In the genomic region with DNA sequence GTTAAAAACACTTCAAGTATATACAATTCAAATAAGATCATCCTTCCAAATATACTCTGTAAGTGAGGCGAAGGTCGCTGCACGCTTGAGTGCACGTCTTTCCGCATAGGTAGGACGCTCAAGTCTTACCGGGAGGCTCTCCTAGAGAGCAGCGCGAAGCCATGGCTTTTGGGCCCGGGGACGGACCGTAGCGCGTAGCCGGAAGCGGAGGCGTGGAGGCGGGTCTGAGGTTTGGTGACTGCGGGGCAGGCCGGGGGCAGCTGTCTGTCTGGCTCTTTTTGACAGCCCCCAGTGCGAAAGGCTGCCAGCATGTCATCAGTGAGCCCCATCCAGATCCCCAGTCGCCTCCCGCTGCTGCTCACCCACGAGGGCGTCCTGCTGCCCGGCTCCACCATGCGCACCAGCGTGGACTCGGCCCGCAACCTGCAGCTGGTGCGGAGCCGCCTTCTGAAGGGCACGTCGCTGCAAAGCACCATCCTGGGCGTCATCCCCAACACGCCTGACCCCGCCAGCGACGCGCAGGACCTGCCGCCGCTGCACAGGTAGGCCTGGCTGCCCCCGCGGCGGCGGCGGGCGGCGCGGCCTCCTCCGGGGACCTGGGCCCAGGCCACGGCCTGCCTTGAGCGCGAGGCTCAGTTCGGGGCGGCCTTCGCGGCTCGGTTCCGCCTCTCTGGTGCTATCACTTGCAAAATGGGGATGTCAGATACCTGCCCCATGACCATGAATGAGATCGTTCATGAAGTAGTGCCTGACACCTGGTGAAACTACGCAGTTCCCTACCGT, we compare ENCODE assay signal across 1 cellular context.
TF ChIP-seq lines count a peak whose summit lies in the region.

A gene with protein sequence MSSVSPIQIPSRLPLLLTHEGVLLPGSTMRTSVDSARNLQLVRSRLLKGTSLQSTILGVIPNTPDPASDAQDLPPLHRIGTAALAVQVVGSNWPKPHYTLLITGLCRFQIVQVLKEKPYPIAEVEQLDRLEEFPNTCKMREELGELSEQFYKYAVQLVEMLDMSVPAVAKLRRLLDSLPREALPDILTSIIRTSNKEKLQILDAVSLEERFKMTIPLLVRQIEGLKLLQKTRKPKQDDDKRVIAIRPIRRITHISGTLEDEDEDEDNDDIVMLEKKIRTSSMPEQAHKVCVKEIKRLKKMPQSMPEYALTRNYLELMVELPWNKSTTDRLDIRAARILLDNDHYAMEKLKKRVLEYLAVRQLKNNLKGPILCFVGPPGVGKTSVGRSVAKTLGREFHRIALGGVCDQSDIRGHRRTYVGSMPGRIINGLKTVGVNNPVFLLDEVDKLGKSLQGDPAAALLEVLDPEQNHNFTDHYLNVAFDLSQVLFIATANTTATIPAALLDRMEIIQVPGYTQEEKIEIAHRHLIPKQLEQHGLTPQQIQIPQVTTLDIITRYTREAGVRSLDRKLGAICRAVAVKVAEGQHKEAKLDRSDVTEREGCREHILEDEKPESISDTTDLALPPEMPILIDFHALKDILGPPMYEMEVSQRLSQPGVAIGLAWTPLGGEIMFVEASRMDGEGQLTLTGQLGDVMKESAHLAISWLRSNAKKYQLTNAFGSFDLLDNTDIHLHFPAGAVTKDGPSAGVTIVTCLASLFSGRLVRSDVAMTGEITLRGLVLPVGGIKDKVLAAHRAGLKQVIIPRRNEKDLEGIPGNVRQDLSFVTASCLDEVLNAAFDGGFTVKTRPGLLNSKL (plus strand): TSS at position 221 of the 783 bp plus-strand sequence. CDS start 89 bp downstream, at position 310.

TF ChIP-seq in HepG2, 621 proteins besides CTCF, POLR2A, EP300 and RAD21 (continued from another document and continues in another):
- TF ChIP-seq, protein P1, sequence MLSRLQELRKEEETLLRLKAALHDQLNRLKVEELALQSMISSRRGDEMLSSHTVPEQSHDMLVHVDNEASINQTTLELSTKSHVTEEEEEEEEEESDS (CRISPR knock-in tag; IDR thresholded peaks at IDR 0.05; ENCODE audit: borderline replicate concordance): no peak
- TF ChIP-seq, protein P2, sequence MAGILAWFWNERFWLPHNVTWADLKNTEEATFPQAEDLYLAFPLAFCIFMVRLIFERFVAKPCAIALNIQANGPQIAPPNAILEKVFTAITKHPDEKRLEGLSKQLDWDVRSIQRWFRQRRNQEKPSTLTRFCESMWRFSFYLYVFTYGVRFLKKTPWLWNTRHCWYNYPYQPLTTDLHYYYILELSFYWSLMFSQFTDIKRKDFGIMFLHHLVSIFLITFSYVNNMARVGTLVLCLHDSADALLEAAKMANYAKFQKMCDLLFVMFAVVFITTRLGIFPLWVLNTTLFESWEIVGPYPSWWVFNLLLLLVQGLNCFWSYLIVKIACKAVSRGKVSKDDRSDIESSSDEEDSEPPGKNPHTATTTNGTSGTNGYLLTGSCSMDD (CRISPR knock-in tag; IDR thresholded peaks at IDR 0.05): no peak
- TF ChIP-seq ZNF780A (CRISPR knock-in tag; IDR thresholded peaks at IDR 0.05) (no peak; the same call in none of the 2 replicates), HDAC6 (IDR thresholded peaks at IDR 0.05; ENCODE audit: low read depth, low read length) (no peak), CBX2 (IDR thresholded peaks at IDR 0.05; ENCODE audit: low read depth, low read length) (no peak), CBX2 (CRISPR knock-in tag; IDR thresholded peaks at IDR 0.05; ENCODE audit: low read depth) (peak; percentile 95; the same call in 1 of the 2 replicates), ZBTB20 (CRISPR knock-in tag; IDR thresholded peaks at IDR 0.05; ENCODE audit: borderline replicate concordance, low read depth) (peak; percentile 74), NR2F6 (IDR thresholded peaks at IDR 0.05) (no peak), NR2F6 (CRISPR knock-in tag; IDR thresholded peaks at IDR 0.05) (peak; percentile 73), U2AF2 (IDR thresholded peaks at IDR 0.05; ENCODE audit: low read depth, low read length) (no peak), KDM1A (CRISPR knock-in tag; IDR thresholded peaks at IDR 0.05) (peak; percentile 12; the same call in 1 of the 2 replicates), ZNF777 (CRISPR knock-in tag; IDR thresholded peaks at IDR 0.05) (no peak; the same call in 1 of the 2 replicates), SMYD3 (CRISPR knock-in tag; IDR thresholded peaks at IDR 0.05) (no peak), ZNF441 (CRISPR knock-in tag; IDR thresholded peaks at IDR 0.05; ENCODE audit: borderline replicate concordance) (peak; percentile 89), ESRRA (CRISPR knock-in tag; IDR thresholded peaks at IDR 0.05; ENCODE audit: low read depth) (peak; percentile 89), ZNF354B (CRISPR knock-in tag; IDR thresholded peaks at IDR 0.05) (no peak; the same call in 1 of the 2 replicates), SOX13 (IDR thresholded peaks at IDR 0.05) (no peak), SOX13 (CRISPR knock-in tag; conservative IDR thresholded peaks at IDR 0.05 in 1 of 2, IDR thresholded peaks at IDR 0.05 in 1 of 2) (peak in 1 of 2 experiments; percentile 77; a peak in 2 of 4 replicates), ZFP37 (CRISPR knock-in tag; IDR thresholded peaks at IDR 0.05; ENCODE audit: borderline replicate concordance) (peak; percentile 94; the same call in 1 of the 2 replicates), SUZ12 (IDR thresholded peaks at IDR 0.05; ENCODE audit: low read depth, low read length) (no peak), STAG1 (CRISPR knock-in tag; IDR thresholded peaks at IDR 0.05) (peak; percentile 33; the same call in 1 of the 2 replicates), ZNF30 (CRISPR knock-in tag; IDR thresholded peaks at IDR 0.05) (no peak), ZFP36L1 (CRISPR knock-in tag; IDR thresholded peaks at IDR 0.05) (no peak; the same call in 1 of the 2 replicates), ZNF891 (CRISPR knock-in tag; IDR thresholded peaks at IDR 0.05) (peak; percentile 97), ZNF7 (CRISPR knock-in tag; IDR thresholded peaks at IDR 0.05) (no peak; the same call in 1 of the 2 replicates), ZNF282 (IDR thresholded peaks at IDR 0.05; ENCODE audit: partially characterized antibody) (no peak), CCDC6 (CRISPR knock-in tag; IDR thresholded peaks at IDR 0.05) (0 out of 2 replicates have a peak, but pooled peaks have one; percentile 23), THAP11 (CRISPR knock-in tag; IDR thresholded peaks at IDR 0.05) (peak; percentile 95), EED (CRISPR knock-in tag; IDR thresholded peaks at IDR 0.05) (peak; percentile 98), AHR (CRISPR knock-in tag; IDR thresholded peaks at IDR 0.05) (peak; percentile 93)
- TF ChIP-seq, protein P3, sequence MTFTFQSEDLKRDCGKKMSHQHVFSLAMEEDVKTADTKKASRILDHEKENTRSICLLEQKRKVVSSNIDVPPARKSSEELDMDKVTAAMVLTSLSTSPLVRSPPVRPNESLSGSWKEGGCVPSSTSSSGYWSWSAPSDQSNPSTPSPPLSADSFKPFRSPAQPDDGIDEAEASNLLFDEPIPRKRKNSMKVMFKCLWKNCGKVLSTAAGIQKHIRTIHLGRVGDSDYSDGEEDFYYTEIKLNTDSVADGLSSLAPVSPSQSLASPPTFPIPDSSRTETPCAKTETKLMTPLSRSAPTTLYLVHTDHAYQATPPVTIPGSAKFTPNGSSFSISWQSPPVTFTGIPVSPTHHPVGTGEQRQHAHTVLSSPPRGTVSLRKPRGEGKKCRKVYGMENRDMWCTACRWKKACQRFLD (CRISPR knock-in tag; IDR thresholded peaks at IDR 0.05; ENCODE audit: borderline replicate concordance): peak; percentile 74
- TF ChIP-seq, protein P4, sequence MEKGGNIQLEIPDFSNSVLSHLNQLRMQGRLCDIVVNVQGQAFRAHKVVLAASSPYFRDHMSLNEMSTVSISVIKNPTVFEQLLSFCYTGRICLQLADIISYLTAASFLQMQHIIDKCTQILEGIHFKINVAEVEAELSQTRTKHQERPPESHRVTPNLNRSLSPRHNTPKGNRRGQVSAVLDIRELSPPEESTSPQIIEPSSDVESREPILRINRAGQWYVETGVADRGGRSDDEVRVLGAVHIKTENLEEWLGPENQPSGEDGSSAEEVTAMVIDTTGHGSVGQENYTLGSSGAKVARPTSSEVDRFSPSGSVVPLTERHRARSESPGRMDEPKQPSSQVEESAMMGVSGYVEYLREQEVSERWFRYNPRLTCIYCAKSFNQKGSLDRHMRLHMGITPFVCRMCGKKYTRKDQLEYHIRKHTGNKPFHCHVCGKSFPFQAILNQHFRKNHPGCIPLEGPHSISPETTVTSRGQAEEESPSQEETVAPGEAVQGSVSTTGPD (CRISPR knock-in tag; IDR thresholded peaks at IDR 0.05): no peak
- TF ChIP-seq, protein P5, sequence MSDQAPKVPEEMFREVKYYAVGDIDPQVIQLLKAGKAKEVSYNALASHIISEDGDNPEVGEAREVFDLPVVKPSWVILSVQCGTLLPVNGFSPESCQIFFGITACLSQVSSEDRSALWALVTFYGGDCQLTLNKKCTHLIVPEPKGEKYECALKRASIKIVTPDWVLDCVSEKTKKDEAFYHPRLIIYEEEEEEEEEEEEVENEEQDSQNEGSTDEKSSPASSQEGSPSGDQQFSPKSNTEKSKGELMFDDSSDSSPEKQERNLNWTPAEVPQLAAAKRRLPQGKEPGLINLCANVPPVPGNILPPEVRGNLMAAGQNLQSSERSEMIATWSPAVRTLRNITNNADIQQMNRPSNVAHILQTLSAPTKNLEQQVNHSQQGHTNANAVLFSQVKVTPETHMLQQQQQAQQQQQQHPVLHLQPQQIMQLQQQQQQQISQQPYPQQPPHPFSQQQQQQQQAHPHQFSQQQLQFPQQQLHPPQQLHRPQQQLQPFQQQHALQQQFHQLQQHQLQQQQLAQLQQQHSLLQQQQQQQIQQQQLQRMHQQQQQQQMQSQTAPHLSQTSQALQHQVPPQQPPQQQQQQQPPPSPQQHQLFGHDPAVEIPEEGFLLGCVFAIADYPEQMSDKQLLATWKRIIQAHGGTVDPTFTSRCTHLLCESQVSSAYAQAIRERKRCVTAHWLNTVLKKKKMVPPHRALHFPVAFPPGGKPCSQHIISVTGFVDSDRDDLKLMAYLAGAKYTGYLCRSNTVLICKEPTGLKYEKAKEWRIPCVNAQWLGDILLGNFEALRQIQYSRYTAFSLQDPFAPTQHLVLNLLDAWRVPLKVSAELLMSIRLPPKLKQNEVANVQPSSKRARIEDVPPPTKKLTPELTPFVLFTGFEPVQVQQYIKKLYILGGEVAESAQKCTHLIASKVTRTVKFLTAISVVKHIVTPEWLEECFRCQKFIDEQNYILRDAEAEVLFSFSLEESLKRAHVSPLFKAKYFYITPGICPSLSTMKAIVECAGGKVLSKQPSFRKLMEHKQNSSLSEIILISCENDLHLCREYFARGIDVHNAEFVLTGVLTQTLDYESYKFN (CRISPR knock-in tag; conservative IDR thresholded peaks at IDR 0.05): peak; percentile 55
- TF ChIP-seq, protein P6, sequence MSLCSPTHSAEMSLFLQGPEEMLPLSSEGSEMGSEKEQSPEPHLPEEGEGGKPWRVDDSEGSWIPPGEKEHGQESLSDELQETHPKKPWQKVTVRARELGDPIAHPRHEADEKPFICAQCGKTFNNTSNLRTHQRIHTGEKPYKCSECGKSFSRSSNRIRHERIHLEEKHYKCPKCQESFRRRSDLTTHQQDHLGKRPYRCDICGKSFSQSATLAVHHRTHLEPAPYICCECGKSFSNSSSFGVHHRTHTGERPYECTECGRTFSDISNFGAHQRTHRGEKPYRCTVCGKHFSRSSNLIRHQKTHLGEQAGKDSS (CRISPR knock-in tag; IDR thresholded peaks at IDR 0.05; ENCODE audit: borderline replicate concordance, low read depth): peak; percentile 98
- TF ChIP-seq, protein P7, sequence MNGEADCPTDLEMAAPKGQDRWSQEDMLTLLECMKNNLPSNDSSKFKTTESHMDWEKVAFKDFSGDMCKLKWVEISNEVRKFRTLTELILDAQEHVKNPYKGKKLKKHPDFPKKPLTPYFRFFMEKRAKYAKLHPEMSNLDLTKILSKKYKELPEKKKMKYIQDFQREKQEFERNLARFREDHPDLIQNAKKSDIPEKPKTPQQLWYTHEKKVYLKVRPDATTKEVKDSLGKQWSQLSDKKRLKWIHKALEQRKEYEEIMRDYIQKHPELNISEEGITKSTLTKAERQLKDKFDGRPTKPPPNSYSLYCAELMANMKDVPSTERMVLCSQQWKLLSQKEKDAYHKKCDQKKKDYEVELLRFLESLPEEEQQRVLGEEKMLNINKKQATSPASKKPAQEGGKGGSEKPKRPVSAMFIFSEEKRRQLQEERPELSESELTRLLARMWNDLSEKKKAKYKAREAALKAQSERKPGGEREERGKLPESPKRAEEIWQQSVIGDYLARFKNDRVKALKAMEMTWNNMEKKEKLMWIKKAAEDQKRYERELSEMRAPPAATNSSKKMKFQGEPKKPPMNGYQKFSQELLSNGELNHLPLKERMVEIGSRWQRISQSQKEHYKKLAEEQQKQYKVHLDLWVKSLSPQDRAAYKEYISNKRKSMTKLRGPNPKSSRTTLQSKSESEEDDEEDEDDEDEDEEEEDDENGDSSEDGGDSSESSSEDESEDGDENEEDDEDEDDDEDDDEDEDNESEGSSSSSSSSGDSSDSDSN (CRISPR knock-in tag; IDR thresholded peaks at IDR 0.05): peak; percentile 95
- TF ChIP-seq, protein P8, sequence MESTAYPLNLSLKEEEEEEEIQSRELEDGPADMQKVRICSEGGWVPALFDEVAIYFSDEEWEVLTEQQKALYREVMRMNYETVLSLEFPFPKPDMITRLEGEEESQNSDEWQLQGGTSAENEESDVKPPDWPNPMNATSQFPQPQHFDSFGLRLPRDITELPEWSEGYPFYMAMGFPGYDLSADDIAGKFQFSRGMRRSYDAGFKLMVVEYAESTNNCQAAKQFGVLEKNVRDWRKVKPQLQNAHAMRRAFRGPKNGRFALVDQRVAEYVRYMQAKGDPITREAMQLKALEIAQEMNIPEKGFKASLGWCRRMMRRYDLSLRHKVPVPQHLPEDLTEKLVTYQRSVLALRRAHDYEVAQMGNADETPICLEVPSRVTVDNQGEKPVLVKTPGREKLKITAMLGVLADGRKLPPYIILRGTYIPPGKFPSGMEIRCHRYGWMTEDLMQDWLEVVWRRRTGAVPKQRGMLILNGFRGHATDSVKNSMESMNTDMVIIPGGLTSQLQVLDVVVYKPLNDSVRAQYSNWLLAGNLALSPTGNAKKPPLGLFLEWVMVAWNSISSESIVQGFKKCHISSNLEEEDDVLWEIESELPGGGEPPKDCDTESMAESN (CRISPR knock-in tag; conservative IDR thresholded peaks at IDR 0.05): peak; percentile 90
- TF ChIP-seq, protein P9, sequence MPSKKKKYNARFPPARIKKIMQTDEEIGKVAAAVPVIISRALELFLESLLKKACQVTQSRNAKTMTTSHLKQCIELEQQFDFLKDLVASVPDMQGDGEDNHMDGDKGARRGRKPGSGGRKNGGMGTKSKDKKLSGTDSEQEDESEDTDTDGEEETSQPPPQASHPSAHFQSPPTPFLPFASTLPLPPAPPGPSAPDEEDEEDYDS (CRISPR knock-in tag; IDR thresholded peaks at IDR 0.05): peak; percentile 76
